ENCODE assay signal across 8 cellular contexts in the genomic region with DNA sequence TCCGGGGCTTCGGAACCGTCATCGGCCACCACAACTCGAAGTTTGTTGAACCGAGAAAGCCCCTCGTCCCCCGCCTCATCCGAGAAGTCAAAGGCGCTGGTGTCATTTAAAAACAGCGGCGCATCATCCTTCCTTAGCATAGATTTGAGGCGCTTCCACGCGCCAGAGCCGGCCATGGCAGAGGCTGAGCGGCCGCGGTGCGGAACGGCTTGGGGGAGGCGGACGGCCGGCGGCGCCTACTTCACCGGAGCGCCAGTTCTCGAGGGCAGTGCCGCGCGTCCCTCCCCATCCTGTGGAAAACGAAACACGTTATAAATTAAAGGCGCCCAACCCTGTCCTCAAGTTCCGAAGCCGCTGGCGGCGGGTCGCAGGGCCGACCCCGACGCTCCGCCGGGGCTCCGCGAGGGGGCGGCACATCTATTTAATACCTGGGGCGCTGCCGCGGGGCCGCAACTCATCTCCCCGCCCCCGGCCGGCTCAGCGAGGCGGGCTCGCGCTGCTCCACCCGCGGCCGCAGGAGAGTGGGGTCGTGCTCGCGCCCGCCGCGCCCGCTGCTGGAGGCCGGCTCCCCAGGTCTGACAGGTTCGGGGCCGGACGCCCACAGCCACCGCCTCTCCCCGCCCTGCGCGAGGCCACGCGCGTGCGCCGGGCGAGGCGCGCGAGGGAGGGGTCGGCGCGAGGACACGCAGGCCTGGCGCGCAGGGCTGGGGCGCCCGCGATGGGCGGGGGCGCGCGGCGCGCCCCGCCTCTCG. TPM values are rescaled to one million over a fixed set of nuclear protein-coding genes. Genes with fewer than 3 reads are reported as not detected.
DNase-seq lines count a peak whose midpoint lies in the region; ATAC-seq, FAIRE-seq and TF ChIP-seq lines count a peak whose summit lies in the region.

A gene with protein sequence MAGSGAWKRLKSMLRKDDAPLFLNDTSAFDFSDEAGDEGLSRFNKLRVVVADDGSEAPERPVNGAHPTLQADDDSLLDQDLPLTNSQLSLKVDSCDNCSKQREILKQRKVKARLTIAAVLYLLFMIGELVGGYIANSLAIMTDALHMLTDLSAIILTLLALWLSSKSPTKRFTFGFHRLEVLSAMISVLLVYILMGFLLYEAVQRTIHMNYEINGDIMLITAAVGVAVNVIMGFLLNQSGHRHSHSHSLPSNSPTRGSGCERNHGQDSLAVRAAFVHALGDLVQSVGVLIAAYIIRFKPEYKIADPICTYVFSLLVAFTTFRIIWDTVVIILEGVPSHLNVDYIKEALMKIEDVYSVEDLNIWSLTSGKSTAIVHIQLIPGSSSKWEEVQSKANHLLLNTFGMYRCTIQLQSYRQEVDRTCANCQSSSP (minus strand): TSS at position 577 of the 752 bp plus-strand sequence. CDS start 401 bp downstream, at position 176.

- peak; percentile 81 for ATAC-seq in GM19035 (IDR thresholded peaks at IDR 0.05; ENCODE audit: unreplicated experiment)
- ATAC-seq in HG03342 (IDR thresholded peaks at IDR 0.05; ENCODE audit: unreplicated experiment): peak; percentile 61
- peak; percentile 98 for ATAC-seq in Right ventricle myocardium inferior
- ATAC-seq in pancreas: peak; percentile 87 to 96 (median 91)

- H3K4me1 ChIP-seq in SJCRH30: peaks cover 12% of the 10 kb centered on the region
- H3K4me1 ChIP-seq in pancreas: peaks cover 0 to 10% (median 8%) of the 10 kb centered on the region in 3 donors
- peaks cover 16 to 22% of the 10 kb centered on the region in 2 donors for H3K4me1 ChIP-seq in thyroid gland

- H3K9me3 Mint-ChIP-seq in activated naive CD8-positive, alpha-beta T cell (ENCODE audit: low read depth): no peaks in the 10 kb centered on the region

- peak in 2 of 4 donors; percentile 11 to 15 for TF ChIP-seq CTCF in pancreas (IDR thresholded peaks at IDR 0.05)
- TF ChIP-seq CTCF in thyroid gland (IDR thresholded peaks at IDR 0.05): peak in 3 of 6 experiments; percentile 18 to 51 (median 44)

- H3K4me1 Mint-ChIP-seq in activated naive CD8-positive, alpha-beta T cell (ENCODE audit: low read depth): peaks cover 24% of the 10 kb centered on the region

- peak; percentile 28 to 92 for TF ChIP-seq POLR2A in thyroid gland (IDR thresholded peaks at IDR 0.05)

- H3K4me3 Mint-ChIP-seq in activated naive CD8-positive, alpha-beta T cell: peak within 1 kb of the TSS; percentile 96

- DNase-seq in Ammon's horn (ENCODE audit: low spot score) (peak; percentile 79), SJCRH30 (peak in 1 of 2 experiments; percentile 71), Right ventricle myocardium inferior (ENCODE audit: missing footprints) (peak; percentile 85), pancreas (peak; percentile 56 to 88 (median 70)), thyroid gland (peak; percentile 82 to 85)

- H3K27ac Mint-ChIP-seq in activated naive CD8-positive, alpha-beta T cell: peak within 1 kb of the TSS; percentile 81

- H3K36me3 ChIP-seq in SJCRH30 (no peaks in the 10 kb centered on the region), pancreas (no peaks in the 10 kb centered on the region), thyroid gland (no peaks in the 10 kb centered on the region)

- no peak for FAIRE-seq in pancreas (lab: Jason Lieb, UNC)

- H3K4me3 ChIP-seq in SJCRH30 (peak within 1 kb of the TSS; percentile 80), pancreas (peak within 1 kb of the TSS; percentile 72 to 87 (median 78)), thyroid gland (replicated peaks in 1 of 3) (peak within 1 kb of the TSS; percentile 56 to 88 (median 68))

- intact Hi-C loops in Right ventricle myocardium inferior (cut with DNase I): loop anchor here (1.0 to 10.0 kb wide), 4 partner anchors 64 to 328 kb away; partner anchors contain the start of gene BLOC1S6
- intact Hi-C loops in pancreas (cut with DNase I): loop anchor here in 1 of 3 donors (10.0 kb wide), 1 partner anchor 92 kb away; no protein-coding TSS in a partner anchor
- intact Hi-C loops in thyroid gland (cut with DNase I): loop anchor here (5.0 kb wide), 1 partner anchor 90 kb away; no protein-coding TSS in a partner anchor

- H3K9me3 ChIP-seq in SJCRH30 (replicated peaks) (no peaks in the 10 kb centered on the region), pancreas (no peaks in the 10 kb centered on the region), thyroid gland (no peaks in the 10 kb centered on the region)

- H3K27me3 Mint-ChIP-seq in activated naive CD8-positive, alpha-beta T cell: no peaks in the 10 kb centered on the region

- H3K27me3 ChIP-seq in SJCRH30: no peaks in the 10 kb centered on the region; the same call in 1 of the 2 replicates
- H3K27me3 ChIP-seq in pancreas: no peaks in the 10 kb centered on the region
- no peaks in the 10 kb centered on the region for H3K27me3 ChIP-seq in thyroid gland

- WGBS in pancreas, 2 donors: 1% methylated on average over 68 to 103 of the region's 103 CpGs
- WGBS in thyroid gland, 2 donors: 0 to 1% methylated on average over 32 to 38 of the region's 103 CpGs

- peaks cover 2% of the 10 kb centered on the region for H3K36me3 Mint-ChIP-seq in activated naive CD8-positive, alpha-beta T cell

- H3K27ac ChIP-seq in SJCRH30: peak within 1 kb of the TSS; percentile 13; the same call in 1 of the 2 replicates
- peak within 1 kb of the TSS; percentile 46 to 77 (median 64) for H3K27ac ChIP-seq in pancreas
- H3K27ac ChIP-seq in thyroid gland: peak within 1 kb of the TSS; percentile 86 to 91 (median 86)

RNA-seq across cellular contexts. Expression of the gene that starts here (rescaled TPM):
- total RNA-seq in SJCRH30 (2014; rRNA removed; shearing (Covaris generic)): 4.4 and 5.0 TPM in 2 replicates
- 4.0 TPM for total RNA-seq in Right ventricle myocardium inferior
- total RNA-seq in pancreas: 1 to 10 TPM; 1.0 to 2.2 (median 1.4) TPM
- polyA plus RNA-seq in pancreas: 1 to 10 TPM in 1 of 2 donors, under 1 TPM in 1; 0.80 to 1.9 TPM
- 10 to 100 TPM; 12.5 to 15.9 (median 13.6) TPM for total RNA-seq in thyroid gland

Comparison
In these comparisons a context has a peak if more than half of its experiments do, and no peak if none do; other contexts are left out.
1. H3K27ac ChIP-seq: peak in every context shown above with its lines; median percentile 86 in thyroid gland; 64 in pancreas; 13 in SJCRH30.